ENCODE assay signal across 9 cellular contexts in the genomic region with DNA sequence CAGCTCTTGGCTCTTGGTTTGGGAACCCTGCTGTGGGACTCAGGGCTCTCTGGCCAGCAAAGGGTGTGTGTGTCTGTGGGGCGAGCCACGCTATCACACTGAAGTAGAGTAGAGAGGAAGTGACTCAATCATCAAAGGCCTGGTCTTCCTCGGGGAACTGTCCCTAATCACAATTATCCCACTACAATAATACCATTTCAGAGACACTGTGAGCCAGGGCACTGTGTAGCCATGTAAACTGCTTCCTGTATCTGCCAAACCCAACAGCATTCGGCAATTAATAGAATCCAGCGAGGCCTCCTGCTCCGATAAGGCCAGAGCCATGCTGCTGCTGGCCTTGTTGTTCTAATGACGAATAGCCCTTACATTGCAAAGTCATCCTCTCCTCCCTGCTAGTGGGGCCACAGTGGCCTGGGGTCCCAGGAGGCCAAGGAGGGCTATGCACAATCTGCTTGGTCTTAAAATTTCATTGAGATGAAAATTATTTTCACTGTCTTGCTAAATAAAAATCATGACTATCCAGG. TPM values are rescaled to one million over a fixed set of nuclear protein-coding genes. Genes with fewer than 3 reads are reported as not detected.
DNase-seq lines count a peak whose midpoint lies in the region; ATAC-seq and TF ChIP-seq lines count a peak whose summit lies in the region.
"Had no signal": no experiment of that assay in that cellular context is flagged by ENCODE, and none has a peak within 500 bp of the region (broad histone marks: within the 10 kb centered on the region; RNA-seq: fewer than 3 reads in every experiment).

No MANE protein-coding gene starts in this region.

- H3K27me3 ChIP-seq in GM06990 (replicated peaks; ENCODE audit: control insufficient read depth, insufficient read depth, low read length) (no peaks in the 10 kb centered on the region), MG63 (no peaks in the 10 kb centered on the region)

- intact Hi-C loops in dendritic cell treated with granulocyte-macrophage colony-stimulating factor and Interleukin-4, amounts not matched to agents 40 ng/mL and 50 ng/mL, for 4 days (cut with micrococcal nuclease): no loop called here
- intact Hi-C loops in activated naive CD4-positive, alpha-beta T cell treated with anti-CD3 and anti-CD28 coated beads for 36 hours (cut with micrococcal nuclease): no loop called here

- ATAC-seq in GM19397 (IDR thresholded peaks at IDR 0.05; ENCODE audit: unreplicated experiment): no peak
- ATAC-seq in HG02588 (IDR thresholded peaks at IDR 0.05; ENCODE audit: unreplicated experiment): no peak
- no peak for ATAC-seq in GM21737 (IDR thresholded peaks at IDR 0.05; ENCODE audit: unreplicated experiment)

- no peaks in the 10 kb centered on the region for H3K9me3 ChIP-seq in MG63

- H3K9me3 Mint-ChIP-seq in dendritic cell treated with granulocyte-macrophage colony-stimulating factor and Interleukin-4, amounts not matched to agents 40 ng/mL and 50 ng/mL, for 4 days: no peaks in the 10 kb centered on the region
- no peaks in the 10 kb centered on the region for H3K9me3 Mint-ChIP-seq in nephron
- H3K9me3 Mint-ChIP-seq in activated naive CD4-positive, alpha-beta T cell treated with anti-CD3 and anti-CD28 coated beads for 36 hours: no peaks in the 10 kb centered on the region

- CTCF ChIA-PET in activated naive CD4-positive, alpha-beta T cell treated with anti-CD3 and anti-CD28 coated beads for 36 hours (lab: Charles Lee): no interaction called here

- TF ChIP-seq CTCF in GM06990 (IDR thresholded peaks at IDR 0.05; ENCODE audit: insufficient read depth, low read length, poor library complexity, severe bottlenecking): no peak
- no peak for TF ChIP-seq CTCF in nephron (IDR thresholded peaks at IDR 0.05; ENCODE audit: unreplicated experiment in 3 of 3)

- H3K27me3 Mint-ChIP-seq in dendritic cell treated with granulocyte-macrophage colony-stimulating factor and Interleukin-4, amounts not matched to agents 40 ng/mL and 50 ng/mL, for 4 days: peaks cover 1% of the 10 kb centered on the region
- H3K27me3 Mint-ChIP-seq in nephron (ENCODE audit: low read depth): peaks cover 11% of the 10 kb centered on the region
- H3K27me3 Mint-ChIP-seq in activated naive CD4-positive, alpha-beta T cell treated with anti-CD3 and anti-CD28 coated beads for 36 hours (ENCODE audit: low read depth): no peaks in the 10 kb centered on the region

- H3K4me1 Mint-ChIP-seq in dendritic cell treated with granulocyte-macrophage colony-stimulating factor and Interleukin-4, amounts not matched to agents 40 ng/mL and 50 ng/mL, for 4 days (ENCODE audit: low read depth): peaks cover 36% of the 10 kb centered on the region
- peaks cover 37% of the 10 kb centered on the region for H3K4me1 Mint-ChIP-seq in nephron
- no peaks in the 10 kb centered on the region for H3K4me1 Mint-ChIP-seq in activated naive CD4-positive, alpha-beta T cell treated with anti-CD3 and anti-CD28 coated beads for 36 hours (ENCODE audit: low read depth)

- DNase-seq in GM06990 (ENCODE audit: extremely low read depth, insufficient read length) (peak; percentile 49), MG63 (peak; percentile 54)
- no peak for DNase-seq in activated naive CD4-positive, alpha-beta T cell treated with anti-CD3 and anti-CD28 coated beads for 36 hours
- DNase-seq: NCI-H2107 had no signal

- peak overlapping the region; percentile 24 for H3K4me3 ChIP-seq in GM06990 (replicated peaks; ENCODE audit: low read depth, low read length)
- H3K4me3 ChIP-seq in MG63: no peak overlapping the region

- H3K36me3 ChIP-seq in GM06990 (ENCODE audit: control insufficient read depth, insufficient read depth, low read length) (no peaks in the 10 kb centered on the region), MG63 (no peaks in the 10 kb centered on the region)

- H3K4me3 Mint-ChIP-seq in dendritic cell treated with granulocyte-macrophage colony-stimulating factor and Interleukin-4, amounts not matched to agents 40 ng/mL and 50 ng/mL, for 4 days: no peak overlapping the region
- H3K4me3 Mint-ChIP-seq in nephron: no peak overlapping the region
- no peak overlapping the region for H3K4me3 Mint-ChIP-seq in activated naive CD4-positive, alpha-beta T cell treated with anti-CD3 and anti-CD28 coated beads for 36 hours

- no peaks in the 10 kb centered on the region for H3K36me3 Mint-ChIP-seq in dendritic cell treated with granulocyte-macrophage colony-stimulating factor and Interleukin-4, amounts not matched to agents 40 ng/mL and 50 ng/mL, for 4 days (ENCODE audit: low read depth)
- no peaks in the 10 kb centered on the region for H3K36me3 Mint-ChIP-seq in nephron (ENCODE audit: low read depth)
- no peaks in the 10 kb centered on the region for H3K36me3 Mint-ChIP-seq in activated naive CD4-positive, alpha-beta T cell treated with anti-CD3 and anti-CD28 coated beads for 36 hours (ENCODE audit: low read depth)

- peak overlapping the region; percentile 85 for H3K27ac Mint-ChIP-seq in dendritic cell treated with granulocyte-macrophage colony-stimulating factor and Interleukin-4, amounts not matched to agents 40 ng/mL and 50 ng/mL, for 4 days
- peak overlapping the region in 2 of 3 experiments; percentile 67 to 74 for H3K27ac Mint-ChIP-seq in nephron
- H3K27ac Mint-ChIP-seq in activated naive CD4-positive, alpha-beta T cell treated with anti-CD3 and anti-CD28 coated beads for 36 hours: no peak overlapping the region

RNA-seq across cellular contexts. Expression of a gene that starts 49.8 kb away (rescaled TPM):
- not detected in 2 replicates for total RNA-seq in MG63 (2014; rRNA removed; shearing (Covaris generic); ENCODE audit: low replicate concordance)
- not detected for total RNA-seq in activated naive CD4-positive, alpha-beta T cell treated with anti-CD3 and anti-CD28 coated beads for 36 hours
